ENCODE assay signal across 12 cellular contexts in the genomic region with DNA sequence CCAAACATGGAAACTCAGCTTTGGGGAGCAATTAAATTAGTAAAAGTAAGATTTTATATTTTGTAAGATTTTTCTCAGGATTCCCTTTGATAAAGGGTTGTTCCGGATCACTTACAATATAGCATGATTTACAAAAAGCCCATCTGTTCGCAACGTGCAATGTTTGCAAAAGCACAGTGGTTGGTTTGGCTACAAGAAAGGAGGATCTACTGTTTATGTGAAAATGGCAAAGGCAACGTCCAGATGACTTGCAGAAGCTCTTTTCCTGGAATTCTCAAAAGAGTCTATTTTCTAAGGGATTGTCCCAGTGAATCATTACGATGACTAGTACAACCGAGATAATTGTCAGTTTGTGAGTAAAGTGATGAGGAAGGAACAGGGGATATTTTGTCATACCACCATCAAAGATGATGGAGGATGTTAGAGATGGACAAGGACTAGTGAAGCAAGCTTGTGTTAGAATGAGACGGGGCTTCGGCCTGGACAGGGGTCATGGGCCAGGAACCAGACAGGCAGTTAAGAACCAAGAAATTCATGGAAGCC.
"Had no signal": no experiment of that assay in that cellular context is flagged by ENCODE, and none has a peak within 500 bp of the region (broad histone marks: within the 10 kb centered on the region; RNA-seq: fewer than 3 reads in every experiment).

No MANE protein-coding gene starts in this region.

- H3K4me3 ChIP-seq: dorsolateral prefrontal cortex, hepatocyte, ovary, sigmoid colon had no signal

- H3K27ac ChIP-seq: hepatocyte, ovary, sigmoid colon had no signal

- DNase-seq: activated CD4-positive, CD25-positive, alpha-beta regulatory T cell treated with anti-CD3 and anti-CD28 coated beads, Interleukin-2, amount 50 U/mL, for 72 hours; activated naive CD4-positive, alpha-beta T cell treated with anti-CD3 and anti-CD28 coated beads, Interleukin-2, amount 10 ng/mL, durations not matched to agents 7 days and 5 days; activated T-cell treated with anti-CD3 and anti-CD28 coated beads for 4 hours; erythroblast; islet precursor cell; naive thymus-derived CD4-positive, alpha-beta T cell; ovary; sigmoid colon; stimulated activated CD4-positive, alpha-beta T cell treated with anti-CD3 and anti-CD28 coated beads, Interleukin-1b, Interleukin-23, amount 100 ng/mL, for 48 hours; stimulated activated naive CD8-positive, alpha-beta T cell treated with anti-CD3 and anti-CD28 coated beads, Interleukin-15, amount 100 ng/mL, for 72 hours had no signal
